Comparison of ENCODE assay signal across 8 cellular contexts in genomic region chr4:37826282-37827029, GRCh38. TPM values are rescaled to one million over a fixed set of nuclear protein-coding genes. Genes with fewer than 3 reads are reported as not detected.
DNase-seq lines count a peak whose midpoint lies in the region; ATAC-seq and TF ChIP-seq lines count a peak whose summit lies in the region.

PGM2 (plus strand) TSS chr4:37826686; CDS start chr4:37826733, 47 bp downstream.

- H3K27me3 ChIP-seq in left lung, result no peaks in the 10 kb centered on the region

- DNase-seq in Ammon's horn (ENCODE audit: low spot score) (peak; percentile 86), NCI-H510A (lab: John Stamatoyannopoulos, UW) (peak; percentile 72), dedifferentiated amniotic fluid mesenchymal stem cell (ENCODE audit: extremely low spot score) (peak; percentile 71), left lung (peak; percentile 93 to 99)
- peak; percentile 98 for DNase-seq in activated CD4-positive, alpha-beta T cell treated with anti-CD3 and anti-CD28 coated beads, Interleukin-2, amount 10 ng/mL, durations not matched to agents 24 days and 14 days
- DNase-seq in stimulated activated CD4-positive, alpha-beta T cell treated with anti-CD3 and anti-CD28 coated beads, Interleukin-4, amount 100 ng/mL, for 1 hour, result peak; percentile 94

- H3K27ac ChIP-seq in left lung, result peak within 1 kb of the TSS; percentile 81 to 85

- H3K36me3 ChIP-seq in left lung, result peaks cover 0 to 14% of the 10 kb centered on the region in 2 donors

- intact Hi-C loops in activated CD4-positive, alpha-beta T cell treated with anti-CD3 and anti-CD28 coated beads, Interleukin-2, amount 10 ng/mL, durations not matched to agents 24 days and 14 days (cut with micrococcal nuclease), result loop anchor here (1.0 to 5.0 kb wide), 5 partner anchors 46 to 306 kb away; partner anchors contain the start of genes RELL1 and TBC1D1
- intact Hi-C loops in left lung (cut with DNase I), result no loop called here

- H3K36me3 Mint-ChIP-seq in activated CD4-positive, alpha-beta T cell treated with anti-CD3 and anti-CD28 coated beads, Interleukin-2, amount 10 ng/mL, durations not matched to agents 24 days and 14 days (ENCODE audit: low read depth), result peaks cover 26% of the 10 kb centered on the region

- H3K4me3 Mint-ChIP-seq in activated CD4-positive, alpha-beta T cell treated with anti-CD3 and anti-CD28 coated beads, Interleukin-2, amount 10 ng/mL, durations not matched to agents 24 days and 14 days, result peak within 1 kb of the TSS; percentile 95

- no peaks in the 10 kb centered on the region for H3K9me3 Mint-ChIP-seq in activated CD4-positive, alpha-beta T cell treated with anti-CD3 and anti-CD28 coated beads, Interleukin-2, amount 10 ng/mL, durations not matched to agents 24 days and 14 days

- peak within 1 kb of the TSS; percentile 73 to 94 for H3K4me3 ChIP-seq in left lung

- peaks cover 8 to 22% of the 10 kb centered on the region in 2 donors for H3K4me1 ChIP-seq in left lung

- H3K27ac Mint-ChIP-seq in activated CD4-positive, alpha-beta T cell treated with anti-CD3 and anti-CD28 coated beads, Interleukin-2, amount 10 ng/mL, durations not matched to agents 24 days and 14 days, result peak within 1 kb of the TSS; percentile 91

- H3K9me3 ChIP-seq in left lung, result no peaks in the 10 kb centered on the region

- peaks cover 1% of the 10 kb centered on the region for H3K27me3 Mint-ChIP-seq in activated CD4-positive, alpha-beta T cell treated with anti-CD3 and anti-CD28 coated beads, Interleukin-2, amount 10 ng/mL, durations not matched to agents 24 days and 14 days

- peaks cover 32% of the 10 kb centered on the region for H3K4me1 Mint-ChIP-seq in activated CD4-positive, alpha-beta T cell treated with anti-CD3 and anti-CD28 coated beads, Interleukin-2, amount 10 ng/mL, durations not matched to agents 24 days and 14 days

- TF ChIP-seq CTCF in left lung (IDR thresholded peaks at IDR 0.05), result no peak

- ATAC-seq in GM19043 (IDR thresholded peaks at IDR 0.05; ENCODE audit: low read depth, unreplicated experiment) (peak; percentile 97), HG03354 (IDR thresholded peaks at IDR 0.05; ENCODE audit: poor library complexity, severe bottlenecking, unreplicated experiment) (peak; percentile 98), left lung (peak; percentile 97)

RNA-seq across cellular contexts. Expression of gene PGM2, which starts in this region (rescaled TPM):
- total RNA-seq in activated CD4-positive, alpha-beta T cell treated with anti-CD3 and anti-CD28 coated beads, Interleukin-2, amount 10 ng/mL, durations not matched to agents 24 days and 14 days, result 53.4 and 55.1 TPM in 2 replicates
- total RNA-seq in left lung, result 10 to 100 TPM; 23.0 to 27.9 TPM

Comparison
In these comparisons a context has a peak if more than half of its experiments do, and no peak if none do; other contexts are left out.
1. Peak in every context shown above with its lines: DNase-seq, ATAC-seq, H3K4me3 ChIP-seq and H3K27ac ChIP-seq.